ENCODE assay signal across 8 cellular contexts in genomic region chr19:17419154-17419490, GRCh38. TPM values are rescaled to one million over a fixed set of nuclear protein-coding genes. Genes with fewer than 3 reads are reported as not detected.
DNase-seq lines count a peak whose midpoint lies in the region; ATAC-seq and TF ChIP-seq lines count a peak whose summit lies in the region.

No MANE protein-coding gene starts in this region.

- TF ChIP-seq CTCF in right lobe of liver (IDR thresholded peaks at IDR 0.05), result no peak
- TF ChIP-seq CTCF in transverse colon (IDR thresholded peaks at IDR 0.05), result no peak

- peak overlapping the region; percentile 96 for H3K4me3 Mint-ChIP-seq in activated naive CD4-positive, alpha-beta T cell treated with anti-CD3 and anti-CD28 coated beads, Interleukin-2, amount 50 U/mL, for 24 hours

- H3K4me3 ChIP-seq in right lobe of liver (peak overlapping the region; percentile 72 to 90 (median 80)), transverse colon (peak overlapping the region; percentile 25 to 87 (median 56))

- in situ Hi-C loops in transverse colon (cut with MboI; ENCODE audit: low pct_ligation_motif_present in 1 of 4, low pct_unique_long_range_greater_than_20kb in 1 of 4, low sequenced_read_pairs in 3 of 4), result no loop called here

- WGBS in right lobe of liver (ENCODE audit: insufficient coverage, low coverage, low lambda C conversion rate, missing lambda C conversion rate), result 39% methylated on average over 5 of the region's 6 CpGs
- WGBS in transverse colon (ENCODE audit: low coverage in 1 of 2), 2 donors, result 16 to 29% methylated on average over 4 to 6 of the region's 6 CpGs

- intact Hi-C loops in right lobe of liver (cut with DNase I), result no loop called here
- intact Hi-C loops in transverse colon (cut with DNase I; ENCODE audit: low total_unique reads), result no loop called here

- no peaks in the 10 kb centered on the region for H3K27me3 Mint-ChIP-seq in activated naive CD4-positive, alpha-beta T cell treated with anti-CD3 and anti-CD28 coated beads, Interleukin-2, amount 50 U/mL, for 24 hours

- ATAC-seq in right lobe of liver, result no peak

- peak overlapping the region; percentile 78 for H3K27ac ChIP-seq in angular gyrus (ENCODE audit: low read depth, low read length)
- H3K27ac ChIP-seq in right lobe of liver, result peak overlapping the region; percentile 36 to 68 (median 56)
- H3K27ac ChIP-seq in transverse colon, result peak overlapping the region; percentile 68 to 92 (median 80)

- no peaks in the 10 kb centered on the region for H3K9me3 Mint-ChIP-seq in activated naive CD4-positive, alpha-beta T cell treated with anti-CD3 and anti-CD28 coated beads, Interleukin-2, amount 50 U/mL, for 24 hours

- peaks cover 5% of the 10 kb centered on the region for H3K36me3 Mint-ChIP-seq in activated naive CD4-positive, alpha-beta T cell treated with anti-CD3 and anti-CD28 coated beads, Interleukin-2, amount 50 U/mL, for 24 hours

- no peak for DNase-seq in activated naive CD4-positive, alpha-beta T cell treated with Interleukin-2 at 50 U/mL for 16 hours
- no peak for DNase-seq in right lobe of liver
- DNase-seq in transverse colon, result no peak
- no peak for DNase-seq in D341Med (ENCODE audit: low spot score)
- no peak for DNase-seq in NCI-H2029 treated with DMSO at 0.1 percent for 48 hours (lab: John Stamatoyannopoulos, UW)
- no peak for DNase-seq in retina

- no peaks in the 10 kb centered on the region for H3K27me3 ChIP-seq in right lobe of liver
- no peaks in the 10 kb centered on the region for H3K27me3 ChIP-seq in transverse colon

- H3K9me3 ChIP-seq in right lobe of liver (no peaks in the 10 kb centered on the region), transverse colon (no peaks in the 10 kb centered on the region)

- TF ChIP-seq POLR2A in right lobe of liver (IDR thresholded peaks at IDR 0.05) (no peak), transverse colon (IDR thresholded peaks at IDR 0.05) (no peak)

- H3K36me3 ChIP-seq in right lobe of liver (peaks cover 0 to 2% (median 0%) of the 10 kb centered on the region in 4 donors), transverse colon (no peaks in the 10 kb centered on the region)

- peaks cover 21% of the 10 kb centered on the region for H3K4me1 Mint-ChIP-seq in activated naive CD4-positive, alpha-beta T cell treated with anti-CD3 and anti-CD28 coated beads, Interleukin-2, amount 50 U/mL, for 24 hours

- H3K27ac Mint-ChIP-seq in activated naive CD4-positive, alpha-beta T cell treated with anti-CD3 and anti-CD28 coated beads, Interleukin-2, amount 50 U/mL, for 24 hours, result peak overlapping the region; percentile 92

- TF ChIP-seq EP300 in transverse colon (IDR thresholded peaks at IDR 0.05; ENCODE audit: low read depth), result no peak

- H3K4me1 ChIP-seq in right lobe of liver (peaks cover 0 to 13% (median 0%) of the 10 kb centered on the region in 4 donors), transverse colon (peaks cover 0 to 12% (median 11%) of the 10 kb centered on the region in 4 donors)

RNA-seq across cellular contexts. Expression of gene MVB12A, which starts 0.7 kb away (rescaled TPM):
- 10 to 100 TPM; 13.5 to 38.0 (median 15.8) TPM for total RNA-seq in right lobe of liver
- total RNA-seq in transverse colon, result 10 to 100 TPM; 22.9 to 84.2 (median 83.1) TPM

RNA-seq across cellular contexts. Expression of gene BST2, which starts 13.7 kb away (rescaled TPM):
- total RNA-seq in right lobe of liver (100 to 1,000 TPM in 3 of 6 experiments, 10 to 100 TPM in 3; 78.2 to 157 (median 96.2) TPM), transverse colon (10 to 100 TPM in 3 of 4 donors, 1 to 10 TPM in 1; 5.6 to 39.2 (median 19.9) TPM)

RNA-seq across cellular contexts. Expression of gene CCDC194, which starts 25.1 kb away (rescaled TPM):
- 1 to 10 TPM in 1 of 6 experiments, under 1 TPM in 3, not detected in 2; 0.26 to 1.2 (median 0.36) TPM for total RNA-seq in right lobe of liver
- total RNA-seq in transverse colon, result not detected

RNA-seq across cellular contexts. Expression of gene TMEM221, which starts 29.3 kb away (rescaled TPM):
- under 1 TPM in 3 of 6 experiments, not detected in 3; 0.12 to 0.19 (median 0.16) TPM for total RNA-seq in right lobe of liver
- total RNA-seq in transverse colon, result under 1 TPM in 1 of 4 donors, not detected in 3; 0.48 TPM

RNA-seq across cellular contexts. Expression of gene NXNL1, which starts 41.6 kb away (rescaled TPM):
- total RNA-seq in right lobe of liver (not detected), transverse colon (not detected)
